In genomic region chr15:72319985-72320671, GRCh38 we compare ENCODE assay signal across 1 cellular context.
TF ChIP-seq lines count a peak whose summit lies in the region.

Gene CELF6, minus strand, starts transcription at chr15:72320157. Its CDS starts 283 bp downstream, at chr15:72319874.

TF ChIP-seq in HEK293, 187 proteins besides CTCF, POLR2A, EP300 and RAD21 (continued from another document and continues in another):
- no peak for TF ChIP-seq ZNF362 (tag by site-specific recombination; IDR thresholded peaks at IDR 0.05)
- no peak for TF ChIP-seq ZNF37A (tag by site-specific recombination; IDR thresholded peaks at IDR 0.05)
- no peak for TF ChIP-seq GLI2 (tag by site-specific recombination; IDR thresholded peaks at IDR 0.05; ENCODE audit: borderline replicate concordance, low read depth)
- TF ChIP-seq ZNF707 (tag by site-specific recombination; IDR thresholded peaks at IDR 0.05), result no peak
- TF ChIP-seq ZNF302 (tag by site-specific recombination; IDR thresholded peaks at IDR 0.05; ENCODE audit: low read depth), result no peak
- TF ChIP-seq ZNF16 (tag by site-specific recombination; IDR thresholded peaks at IDR 0.05; ENCODE audit: low read depth), result no peak
- peak; percentile 90 for TF ChIP-seq KLF8 (tag by site-specific recombination; IDR thresholded peaks at IDR 0.05)
- TF ChIP-seq ZNF266 (tag by site-specific recombination; IDR thresholded peaks at IDR 0.05; ENCODE audit: low read depth), result no peak
- TF ChIP-seq ZSCAN23 (tag by site-specific recombination; IDR thresholded peaks at IDR 0.05), result no peak
- no peak for TF ChIP-seq ZNF112 (tag by site-specific recombination; IDR thresholded peaks at IDR 0.05)
- TF ChIP-seq, protein P1, sequence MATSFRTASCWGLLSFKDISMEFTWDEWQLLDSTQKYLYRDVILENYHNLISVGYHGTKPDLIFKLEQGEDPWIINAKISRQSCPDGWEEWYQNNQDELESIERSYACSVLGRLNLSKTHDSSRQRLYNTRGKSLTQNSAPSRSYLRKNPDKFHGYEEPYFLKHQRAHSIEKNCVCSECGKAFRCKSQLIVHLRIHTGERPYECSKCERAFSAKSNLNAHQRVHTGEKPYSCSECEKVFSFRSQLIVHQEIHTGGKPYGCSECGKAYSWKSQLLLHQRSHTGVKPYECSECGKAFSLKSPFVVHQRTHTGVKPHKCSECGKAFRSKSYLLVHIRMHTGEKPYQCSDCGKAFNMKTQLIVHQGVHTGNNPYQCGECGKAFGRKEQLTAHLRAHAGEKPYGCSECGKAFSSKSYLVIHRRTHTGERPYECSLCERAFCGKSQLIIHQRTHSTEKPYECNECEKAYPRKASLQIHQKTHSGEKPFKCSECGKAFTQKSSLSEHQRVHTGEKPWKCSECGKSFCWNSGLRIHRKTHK (tag by site-specific recombination; IDR thresholded peaks at IDR 0.05), result no peak
- TF ChIP-seq ZNF830 (tag by site-specific recombination; IDR thresholded peaks at IDR 0.05; ENCODE audit: low read depth), result no peak
- TF ChIP-seq ZBTB8A (tag by site-specific recombination; IDR thresholded peaks at IDR 0.05), result no peak; the same call in 1 of the 2 replicates
- no peak for TF ChIP-seq ZNF548 (tag by site-specific recombination; IDR thresholded peaks at IDR 0.05)
- no peak for TF ChIP-seq ZNF658 (tag by site-specific recombination; IDR thresholded peaks at IDR 0.05)
- no peak for TF ChIP-seq ZNF280C (tag by site-specific recombination; IDR thresholded peaks at IDR 0.05)
- no peak for TF ChIP-seq ZNF311 (tag by site-specific recombination; IDR thresholded peaks at IDR 0.05; ENCODE audit: borderline replicate concordance)
- TF ChIP-seq, protein P2, sequence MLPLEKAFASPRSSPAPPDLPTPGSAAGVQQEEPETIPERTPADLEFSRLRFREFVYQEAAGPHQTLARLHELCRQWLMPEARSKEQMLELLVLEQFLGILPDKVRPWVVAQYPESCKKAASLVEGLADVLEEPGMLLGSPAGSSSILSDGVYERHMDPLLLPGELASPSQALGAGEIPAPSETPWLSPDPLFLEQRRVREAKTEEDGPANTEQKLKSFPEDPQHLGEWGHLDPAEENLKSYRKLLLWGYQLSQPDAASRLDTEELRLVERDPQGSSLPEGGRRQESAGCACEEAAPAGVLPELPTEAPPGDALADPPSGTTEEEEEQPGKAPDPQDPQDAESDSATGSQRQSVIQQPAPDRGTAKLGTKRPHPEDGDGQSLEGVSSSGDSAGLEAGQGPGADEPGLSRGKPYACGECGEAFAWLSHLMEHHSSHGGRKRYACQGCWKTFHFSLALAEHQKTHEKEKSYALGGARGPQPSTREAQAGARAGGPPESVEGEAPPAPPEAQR (tag by site-specific recombination; IDR thresholded peaks at IDR 0.05), result no peak
- no peak for TF ChIP-seq ZNF585B (tag by site-specific recombination; IDR thresholded peaks at IDR 0.05)
- no peak for TF ChIP-seq ZNF670 (tag by site-specific recombination; IDR thresholded peaks at IDR 0.05; ENCODE audit: low read depth)
- TF ChIP-seq, protein P3, sequence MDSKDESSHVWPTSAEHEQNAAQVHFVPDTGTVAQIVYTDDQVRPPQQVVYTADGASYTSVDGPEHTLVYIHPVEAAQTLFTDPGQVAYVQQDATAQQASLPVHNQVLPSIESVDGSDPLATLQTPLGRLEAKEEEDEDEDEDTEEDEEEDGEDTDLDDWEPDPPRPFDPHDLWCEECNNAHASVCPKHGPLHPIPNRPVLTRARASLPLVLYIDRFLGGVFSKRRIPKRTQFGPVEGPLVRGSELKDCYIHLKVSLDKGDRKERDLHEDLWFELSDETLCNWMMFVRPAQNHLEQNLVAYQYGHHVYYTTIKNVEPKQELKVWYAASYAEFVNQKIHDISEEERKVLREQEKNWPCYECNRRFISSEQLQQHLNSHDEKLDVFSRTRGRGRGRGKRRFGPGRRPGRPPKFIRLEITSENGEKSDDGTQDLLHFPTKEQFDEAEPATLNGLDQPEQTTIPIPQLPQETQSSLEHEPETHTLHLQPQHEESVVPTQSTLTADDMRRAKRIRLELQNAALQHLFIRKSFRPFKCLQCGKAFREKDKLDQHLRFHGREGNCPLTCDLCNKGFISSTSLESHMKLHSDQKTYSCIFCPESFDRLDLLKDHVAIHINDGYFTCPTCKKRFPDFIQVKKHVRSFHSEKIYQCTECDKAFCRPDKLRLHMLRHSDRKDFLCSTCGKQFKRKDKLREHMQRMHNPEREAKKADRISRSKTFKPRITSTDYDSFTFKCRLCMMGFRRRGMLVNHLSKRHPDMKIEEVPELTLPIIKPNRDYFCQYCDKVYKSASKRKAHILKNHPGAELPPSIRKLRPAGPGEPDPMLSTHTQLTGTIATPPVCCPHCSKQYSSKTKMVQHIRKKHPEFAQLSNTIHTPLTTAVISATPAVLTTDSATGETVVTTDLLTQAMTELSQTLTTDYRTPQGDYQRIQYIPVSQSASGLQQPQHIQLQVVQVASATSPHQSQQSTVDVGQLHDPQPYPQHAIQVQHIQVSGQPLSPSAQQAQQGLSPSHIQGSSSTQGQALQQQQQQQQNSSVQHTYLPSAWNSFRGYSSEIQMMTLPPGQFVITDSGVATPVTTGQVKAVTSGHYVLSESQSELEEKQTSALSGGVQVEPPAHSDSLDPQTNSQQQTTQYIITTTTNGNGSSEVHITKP (tag by site-specific recombination; IDR thresholded peaks at IDR 0.05), result peak; percentile 90
- no peak for TF ChIP-seq PRDM6 (tag by site-specific recombination; IDR thresholded peaks at IDR 0.05)
- TF ChIP-seq KLF7 (tag by site-specific recombination; IDR thresholded peaks at IDR 0.05; ENCODE audit: borderline replicate concordance), result no peak
- TF ChIP-seq ZNF202 (tag by site-specific recombination; IDR thresholded peaks at IDR 0.05; ENCODE audit: borderline replicate concordance), result no peak
- TF ChIP-seq ZNF175 (tag by site-specific recombination; IDR thresholded peaks at IDR 0.05), result no peak
- no peak for TF ChIP-seq ZNF549 (tag by site-specific recombination; IDR thresholded peaks at IDR 0.05)
- TF ChIP-seq, protein P4, sequence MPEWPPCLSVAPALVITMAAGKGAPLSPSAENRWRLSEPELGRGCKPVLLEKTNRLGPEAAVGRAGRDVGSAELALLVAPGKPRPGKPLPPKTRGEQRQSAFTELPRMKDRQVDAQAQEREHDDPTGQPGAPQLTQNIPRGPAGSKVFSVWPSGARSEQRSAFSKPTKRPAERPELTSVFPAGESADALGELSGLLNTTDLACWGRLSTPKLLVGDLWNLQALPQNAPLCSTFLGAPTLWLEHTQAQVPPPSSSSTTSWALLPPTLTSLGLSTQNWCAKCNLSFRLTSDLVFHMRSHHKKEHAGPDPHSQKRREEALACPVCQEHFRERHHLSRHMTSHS (tag by site-specific recombination; IDR thresholded peaks at IDR 0.05), result no peak
- no peak for TF ChIP-seq HOXD13 (CRISPR knock-in tag; IDR thresholded peaks at IDR 0.05; ENCODE audit: borderline replicate concordance)
- TF ChIP-seq ZNF555 (tag by site-specific recombination; conservative IDR thresholded peaks at IDR 0.05), result no peak
- peak; percentile 49; the same call in 1 of the 2 replicates for TF ChIP-seq WT1 (tag by site-specific recombination; IDR thresholded peaks at IDR 0.05)
- TF ChIP-seq BCL11B (tag by site-specific recombination; IDR thresholded peaks at IDR 0.05; ENCODE audit: low read depth), result no peak
- TF ChIP-seq SALL2 (tag by site-specific recombination; IDR thresholded peaks at IDR 0.05; ENCODE audit: borderline replicate concordance), result no peak
- TF ChIP-seq ZNF626 (tag by site-specific recombination; IDR thresholded peaks at IDR 0.05), result no peak
- 0 out of 2 replicates have a peak, but pooled peaks have one; percentile 19 for TF ChIP-seq ZNF146 (tag by site-specific recombination; IDR thresholded peaks at IDR 0.05)
- peak; percentile 8; the same call in 1 of the 2 replicates for TF ChIP-seq ZBTB20 (tag by site-specific recombination; IDR thresholded peaks at IDR 0.05)
- TF ChIP-seq ZFP41 (tag by site-specific recombination; IDR thresholded peaks at IDR 0.05; ENCODE audit: borderline replicate concordance), result no peak
- TF ChIP-seq ZNF791 (tag by site-specific recombination; IDR thresholded peaks at IDR 0.05), result no peak
- peak; percentile 100 for TF ChIP-seq PATZ1 (tag by site-specific recombination; IDR thresholded peaks at IDR 0.05)
- TF ChIP-seq ZNF560 (tag by site-specific recombination; IDR thresholded peaks at IDR 0.05; ENCODE audit: borderline replicate concordance), result no peak
- no peak; the same call in 1 of the 2 replicates for TF ChIP-seq REPIN1 (tag by site-specific recombination; IDR thresholded peaks at IDR 0.05; ENCODE audit: low read depth)
- TF ChIP-seq ZNF596 (tag by site-specific recombination; IDR thresholded peaks at IDR 0.05), result no peak
- no peak for TF ChIP-seq ZNF184 (tag by site-specific recombination; IDR thresholded peaks at IDR 0.05)
- TF ChIP-seq ZFHX2 (tag by site-specific recombination; conservative IDR thresholded peaks at IDR 0.05), result peak; percentile 94
- no peak for TF ChIP-seq ZNF704 (tag by site-specific recombination; IDR thresholded peaks at IDR 0.05)
- TF ChIP-seq ZNF280D (tag by site-specific recombination; IDR thresholded peaks at IDR 0.05), result no peak
- no peak for TF ChIP-seq TRIM28 (IDR thresholded peaks at IDR 0.05; ENCODE audit: borderline replicate concordance, low read length)
